Comparison of ENCODE assay signal across 15 cellular contexts in genomic region chr1:231272880-231273279, GRCh38. TPM values are rescaled to one million over a fixed set of nuclear protein-coding genes. Genes with fewer than 3 reads are reported as not detected.
DNase-seq lines count a peak whose midpoint lies in the region; ATAC-seq lines count a peak whose summit lies in the region.
"Had no signal": no experiment of that assay in that cellular context is flagged by ENCODE, and none has a peak within 500 bp of the region (broad histone marks: within the 10 kb centered on the region; RNA-seq: fewer than 3 reads in every experiment).

No MANE protein-coding gene starts in this region.

- no peaks in the 10 kb centered on the region for H3K9me3 Mint-ChIP-seq in stimulated activated naive CD8-positive, alpha-beta T cell treated with anti-CD3 and anti-CD28 coated beads, Interleukin-15, Interleukin-2, amounts not matched to agents 100 ng/mL and 50 ng/mL, for 24 hours
- H3K9me3 Mint-ChIP-seq in activated naive CD8-positive, alpha-beta T cell treated with anti-CD3 and anti-CD28 coated beads for 36 hours = no peaks in the 10 kb centered on the region

- ATAC-seq in stimulated activated naive CD8-positive, alpha-beta T cell treated with anti-CD3 and anti-CD28 coated beads, Interleukin-15, Interleukin-2, amounts not matched to agents 100 U/mL and 50 U/mL, for 24 hours = no peak
- no peak for ATAC-seq in GM18520 (IDR thresholded peaks at IDR 0.05; ENCODE audit: unreplicated experiment)
- ATAC-seq: foreskin keratinocyte had no signal

- DNase-seq in stimulated activated naive CD8-positive, alpha-beta T cell treated with anti-CD3 and anti-CD28 coated beads, Interleukin-15, Interleukin-2, amounts not matched to agents 100 U/mL and 50 U/mL, for 24 hours = no peak
- no peak for DNase-seq in activated naive CD8-positive, alpha-beta T cell treated with anti-CD3 and anti-CD28 coated beads for 36 hours
- DNase-seq in kidney glomerular epithelial cell (lab: John Stamatoyannopoulos, UW) (peak; percentile 0), superior temporal gyrus (ENCODE audit: extremely low spot score) (no peak), NCI-H69 (lab: John Stamatoyannopoulos, UW) (no peak), putamen (ENCODE audit: low spot score) (no peak)
- DNase-seq: C1 segment of cervical spinal cord, GDM1, left colon, NCI-H2171 treated with DMSO at 0.1 percent for 48 hours, nucleus accumbens, PC-9 had no signal

- H3K36me3 Mint-ChIP-seq in stimulated activated naive CD8-positive, alpha-beta T cell treated with anti-CD3 and anti-CD28 coated beads, Interleukin-15, Interleukin-2, amounts not matched to agents 100 ng/mL and 50 ng/mL, for 24 hours (ENCODE audit: low read depth) = peaks cover 79% of the 10 kb centered on the region
- peaks cover 44% of the 10 kb centered on the region for H3K36me3 Mint-ChIP-seq in activated naive CD8-positive, alpha-beta T cell treated with anti-CD3 and anti-CD28 coated beads for 36 hours

- peaks cover 19% of the 10 kb centered on the region for H3K4me1 Mint-ChIP-seq in stimulated activated naive CD8-positive, alpha-beta T cell treated with anti-CD3 and anti-CD28 coated beads, Interleukin-15, Interleukin-2, amounts not matched to agents 100 ng/mL and 50 ng/mL, for 24 hours (ENCODE audit: low read depth)
- peaks cover 28% of the 10 kb centered on the region for H3K4me1 Mint-ChIP-seq in activated naive CD8-positive, alpha-beta T cell treated with anti-CD3 and anti-CD28 coated beads for 36 hours

- no peaks in the 10 kb centered on the region for H3K27me3 Mint-ChIP-seq in stimulated activated naive CD8-positive, alpha-beta T cell treated with anti-CD3 and anti-CD28 coated beads, Interleukin-15, Interleukin-2, amounts not matched to agents 100 ng/mL and 50 ng/mL, for 24 hours
- no peaks in the 10 kb centered on the region for H3K27me3 Mint-ChIP-seq in activated naive CD8-positive, alpha-beta T cell treated with anti-CD3 and anti-CD28 coated beads for 36 hours

- peak overlapping the region; percentile 94 for H3K27ac Mint-ChIP-seq in stimulated activated naive CD8-positive, alpha-beta T cell treated with anti-CD3 and anti-CD28 coated beads, Interleukin-15, Interleukin-2, amounts not matched to agents 100 ng/mL and 50 ng/mL, for 24 hours
- peak overlapping the region; percentile 98 for H3K27ac Mint-ChIP-seq in activated naive CD8-positive, alpha-beta T cell treated with anti-CD3 and anti-CD28 coated beads for 36 hours

- no peak overlapping the region for H3K4me3 Mint-ChIP-seq in stimulated activated naive CD8-positive, alpha-beta T cell treated with anti-CD3 and anti-CD28 coated beads, Interleukin-15, Interleukin-2, amounts not matched to agents 100 ng/mL and 50 ng/mL, for 24 hours
- H3K4me3 Mint-ChIP-seq in activated naive CD8-positive, alpha-beta T cell treated with anti-CD3 and anti-CD28 coated beads for 36 hours = peak overlapping the region; percentile 70

RNA-seq across cellular contexts. Expression of gene GNPAT, which starts 31.9 kb away (rescaled TPM):
- total RNA-seq in activated naive CD8-positive, alpha-beta T cell treated with anti-CD3 and anti-CD28 coated beads for 36 hours = 10 to 100 TPM; 55.9 to 57.3 TPM
